ENCODE assay signal across 8 cellular contexts in the genomic region with DNA sequence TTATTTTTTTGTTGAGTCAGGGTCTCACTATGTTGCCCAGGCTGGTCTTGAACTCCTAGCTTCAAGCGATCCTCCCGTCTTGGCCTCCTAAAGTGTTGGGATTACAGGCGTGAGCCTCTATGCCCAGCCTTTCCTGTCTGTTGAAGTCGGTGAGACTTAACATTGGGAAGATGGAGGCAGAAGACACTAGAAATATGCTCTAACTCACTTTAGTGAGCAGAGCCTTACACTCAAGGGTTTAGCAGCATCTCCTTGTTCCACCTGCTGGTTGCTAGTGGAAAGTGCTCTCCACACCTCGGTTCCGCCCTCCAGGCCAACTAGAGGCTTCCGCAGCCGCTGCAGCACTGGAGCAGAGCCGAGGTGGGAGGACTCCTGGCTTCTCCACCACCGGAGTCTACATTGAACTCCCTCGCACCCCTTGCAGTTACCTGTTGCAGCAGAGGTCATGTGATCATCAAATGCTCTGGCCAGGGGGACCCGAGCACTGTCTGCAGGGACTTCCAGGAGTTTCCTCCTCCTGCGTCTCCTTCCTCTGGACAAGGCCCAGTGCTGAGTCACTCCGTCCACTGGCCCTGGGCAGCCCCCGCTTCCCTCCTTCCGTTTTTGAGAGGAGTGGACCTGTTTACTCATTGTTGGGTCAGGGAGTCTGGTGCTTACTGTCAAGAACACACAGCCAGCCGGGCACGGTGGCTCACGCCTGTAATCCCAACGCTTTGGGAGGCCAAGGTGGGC. TPM values are rescaled to one million over a fixed set of nuclear protein-coding genes. Genes with fewer than 3 reads are reported as not detected.
DNase-seq lines count a peak whose midpoint lies in the region; ATAC-seq, FAIRE-seq and TF ChIP-seq lines count a peak whose summit lies in the region.

No MANE protein-coding gene starts in this region.

- POLR2A ChIA-PET in activated CD8-positive, alpha-beta T cell treated with anti-CD3 and anti-CD28 coated beads for 36 hours (lab: Charles Lee) = interaction anchor here (1.0 kb wide), 1 partner anchor 114 kb away, joined by 3 read pairs; no protein-coding TSS in a partner anchor

- intact Hi-C loops in activated CD8-positive, alpha-beta T cell treated with anti-CD3 and anti-CD28 coated beads for 36 hours (cut with micrococcal nuclease) = loop anchor here (5.0 kb wide), 3 partner anchors 36 to 76 kb away; no protein-coding TSS in a partner anchor

- no peaks in the 10 kb centered on the region for H3K4me1 ChIP-seq in ACC112 (ENCODE audit: control insufficient read depth, insufficient read depth, low read length, unreplicated experiment)
- H3K4me1 ChIP-seq in effector memory CD4-positive, alpha-beta T cell (ENCODE audit: control insufficient read depth, insufficient read depth, low read length, poor library complexity, severe bottlenecking) = no peaks in the 10 kb centered on the region

- peak; percentile 66 for ATAC-seq in HG03095 (IDR thresholded peaks at IDR 0.05; ENCODE audit: unreplicated experiment)
- ATAC-seq in activated CD8-positive, alpha-beta T cell treated with anti-CD3 and anti-CD28 coated beads for 36 hours = peak; percentile 100

- no peaks in the 10 kb centered on the region for H3K36me3 Mint-ChIP-seq in activated CD8-positive, alpha-beta T cell treated with anti-CD3 and anti-CD28 coated beads for 36 hours (ENCODE audit: low read depth)

- H3K27me3 Mint-ChIP-seq in activated CD8-positive, alpha-beta T cell treated with anti-CD3 and anti-CD28 coated beads for 36 hours = no peaks in the 10 kb centered on the region

- H3K4me3 Mint-ChIP-seq in activated CD8-positive, alpha-beta T cell treated with anti-CD3 and anti-CD28 coated beads for 36 hours = no peak overlapping the region

- no peaks in the 10 kb centered on the region for H3K36me3 ChIP-seq in ACC112 (ENCODE audit: insufficient read depth, low read length)
- no peaks in the 10 kb centered on the region for H3K36me3 ChIP-seq in effector memory CD4-positive, alpha-beta T cell (ENCODE audit: control insufficient read depth, insufficient read depth, low read length)

- H3K4me3 ChIP-seq in ACC112 (ENCODE audit: low read depth, low read length) = peak overlapping the region; percentile 41; the same call in 1 of the 2 replicates
- H3K4me3 ChIP-seq in effector memory CD4-positive, alpha-beta T cell (ENCODE audit: insufficient read depth, low read depth, low read length, poor library complexity, severe bottlenecking) = no peak overlapping the region

- CTCF ChIA-PET in activated CD8-positive, alpha-beta T cell treated with anti-CD3 and anti-CD28 coated beads for 36 hours (lab: Charles Lee) = interaction anchor here (0.6 to 1.7 kb wide), 17 partner anchors 11 to 193 kb away, joined by 3 to 13 read pairs (median 4); a partner anchor contains a TSS

- no peaks in the 10 kb centered on the region for H3K9me3 ChIP-seq in effector memory CD4-positive, alpha-beta T cell (ENCODE audit: control insufficient read depth, low read length)

- no peaks in the 10 kb centered on the region for H3K9me3 Mint-ChIP-seq in activated CD8-positive, alpha-beta T cell treated with anti-CD3 and anti-CD28 coated beads for 36 hours

- H3K27ac Mint-ChIP-seq in activated CD8-positive, alpha-beta T cell treated with anti-CD3 and anti-CD28 coated beads for 36 hours = peak overlapping the region; percentile 87

- DNase-seq in GM18507 (ENCODE audit: extremely low spot score, insufficient read length, low read depth) = peak; percentile 71
- DNase-seq in NCI-H69 (lab: John Stamatoyannopoulos, UW) = peak; percentile 83
- DNase-seq in activated CD8-positive, alpha-beta T cell treated with anti-CD3 and anti-CD28 coated beads for 36 hours = peak; percentile 90
- DNase-seq in effector memory CD4-positive, alpha-beta T cell = peak; percentile 43 to 56 (median 46)
- DNase-seq in midbrain (lab: John Stamatoyannopoulos, UW) = peak; percentile 63
- DNase-seq in stimulated activated CD8-positive, alpha-beta memory T cell treated with anti-CD3 and anti-CD28 coated beads, Interleukin-2, amount 100 ng/mL, for 48 hours (ENCODE audit: low read depth in 2 of 2) = peak; percentile 60 to 67

- H3K4me1 Mint-ChIP-seq in activated CD8-positive, alpha-beta T cell treated with anti-CD3 and anti-CD28 coated beads for 36 hours (ENCODE audit: low read depth) = peaks cover 16% of the 10 kb centered on the region

- FAIRE-seq in GM18507 (lab: Jason Lieb, UNC) = peak; percentile 93

- peak; percentile 75 for TF ChIP-seq CTCF in activated CD8-positive, alpha-beta T cell treated with anti-CD3 and anti-CD28 coated beads for 36 hours (IDR thresholded peaks at IDR 0.05)

- H2AFZ ChIP-seq in ACC112 (ENCODE audit: low read length, unreplicated experiment) = peak overlapping the region; percentile 28

- peak overlapping the region; percentile 16; the same call in 1 of the 2 replicates for H3K27ac ChIP-seq in ACC112 (ENCODE audit: low read depth, low read length)
- no peak overlapping the region for H3K27ac ChIP-seq in effector memory CD4-positive, alpha-beta T cell (ENCODE audit: insufficient read depth, low read length, poor library complexity, severe bottlenecking)

- H3K79me2 ChIP-seq in ACC112 (ENCODE audit: control insufficient read depth, insufficient read depth, low read length, unreplicated experiment) = no peaks in the 10 kb centered on the region

- H3K27me3 ChIP-seq in ACC112 (ENCODE audit: insufficient read depth, low read length) = no peaks in the 10 kb centered on the region
- H3K27me3 ChIP-seq in effector memory CD4-positive, alpha-beta T cell (replicated peaks; ENCODE audit: control insufficient read depth, insufficient read depth, low read length, poor library complexity, severe bottlenecking) = no peaks in the 10 kb centered on the region

RNA-seq across cellular contexts. Expression of a gene that starts 9.4 kb away (rescaled TPM):
- 10 to 100 TPM; 23.0 to 24.2 TPM for total RNA-seq in activated CD8-positive, alpha-beta T cell treated with anti-CD3 and anti-CD28 coated beads for 36 hours

RNA-seq across cellular contexts. Expression of a gene that starts 44.4 kb away (rescaled TPM):
- 100 to 1,000 TPM; 242 to 244 TPM for total RNA-seq in activated CD8-positive, alpha-beta T cell treated with anti-CD3 and anti-CD28 coated beads for 36 hours
